ENCODE assay signal across 12 cellular contexts in genomic region chr4:98786866-98787265, GRCh38.
DNase-seq lines count a peak whose midpoint lies in the region; ATAC-seq and TF ChIP-seq lines count a peak whose summit lies in the region.
"Had no signal": no experiment of that assay in that cellular context is flagged by ENCODE, and none has a peak within 500 bp of the region (broad histone marks: within the 10 kb centered on the region; RNA-seq: fewer than 3 reads in every experiment).

No MANE protein-coding gene starts in this region.

- CTCF ChIA-PET in Panc1 (lab: Charles Lee), result no interaction called here

- H3F3A ChIP-seq in smooth muscle cell (ENCODE audit: low read depth), result no peaks in the 10 kb centered on the region

- no peaks in the 10 kb centered on the region for H3K36me3 ChIP-seq in Panc1 (ENCODE audit: control insufficient read depth, insufficient read depth, low read length)
- H3K36me3 ChIP-seq in smooth muscle cell (ENCODE audit: low read depth), result no peaks in the 10 kb centered on the region
- H3K36me3 ChIP-seq: upper lobe of right lung had no signal

- H3K9ac ChIP-seq in smooth muscle cell (ENCODE audit: low read depth), result no peak overlapping the region

- H3K4me3 ChIP-seq in Panc1 (ENCODE audit: low read depth in 2 of 2, low read length in 2 of 2) (no peak overlapping the region), epithelial cell of esophagus (ENCODE audit: low read length) (no peak overlapping the region), smooth muscle cell (no peak overlapping the region)
- H3K4me3 ChIP-seq: upper lobe of right lung had no signal

- TF ChIP-seq CTCF in Panc1 (IDR thresholded peaks at IDR 0.05) (peak; percentile 49), epithelial cell of esophagus (IDR thresholded peaks at IDR 0.05; ENCODE audit: insufficient read depth, low read depth, low read length, missing control alignments) (peak; percentile 8), smooth muscle cell (IDR thresholded peaks at IDR 0.05; ENCODE audit: borderline replicate concordance, insufficient read depth, poor library complexity, severe bottlenecking) (no peak)

- H3K79me2 ChIP-seq in smooth muscle cell (ENCODE audit: low read depth), result no peaks in the 10 kb centered on the region

- no TSS peak for BruUV-seq in Panc1 (replicated peaks; lab: Mats Ljungman, UMichigan)

- in situ Hi-C loops in Panc1 (cut with HindIII; ENCODE audit: low pct_unique_long_range_greater_than_20kb, low sequenced_read_pairs), result no loop called here

- H3K4me1 ChIP-seq in Panc1 (ENCODE audit: control insufficient read depth, insufficient read depth, low read length) (no peaks in the 10 kb centered on the region), smooth muscle cell (ENCODE audit: low read depth) (no peaks in the 10 kb centered on the region)
- H3K4me1 ChIP-seq: upper lobe of right lung had no signal

- H3K9me3 ChIP-seq in Panc1 (ENCODE audit: control insufficient read depth, insufficient read depth, low read depth, low read length), result no peaks in the 10 kb centered on the region
- H3K9me3 ChIP-seq in smooth muscle cell (replicated peaks; ENCODE audit: low read depth), result no peaks in the 10 kb centered on the region
- H3K9me3 ChIP-seq: upper lobe of right lung had no signal

- no peaks in the 10 kb centered on the region for H4K20me1 ChIP-seq in smooth muscle cell (ENCODE audit: low read depth)

- POLR2A ChIA-PET in Panc1 (lab: Charles Lee), result no interaction called here

- peak overlapping the region; percentile 41; the same call in 1 of the 2 replicates for H3K27ac ChIP-seq in Panc1 (ENCODE audit: low read length)
- H3K27ac ChIP-seq in smooth muscle cell (ENCODE audit: low read depth), result no peak overlapping the region
- H3K27ac ChIP-seq: upper lobe of right lung had no signal

- H3K4me2 ChIP-seq in smooth muscle cell, result no peak overlapping the region

- intact Hi-C loops in Panc1 (cut with micrococcal nuclease; ENCODE audit: unreplicated experiment), result no loop called here

- peak overlapping the region; percentile 77 for H2AFZ ChIP-seq in smooth muscle cell (ENCODE audit: low read depth)

- no peak for ATAC-seq in Panc1
- no peak for ATAC-seq in HG03095 (IDR thresholded peaks at IDR 0.05; ENCODE audit: unreplicated experiment)
- ATAC-seq in HG03139 (IDR thresholded peaks at IDR 0.05; ENCODE audit: unreplicated experiment), result no peak
- ATAC-seq: upper lobe of right lung had no signal

- WGBS in smooth muscle cell (ENCODE audit: low lambda C conversion rate), result 69% methylated on average over 6 of the region's 6 CpGs

- DNase-seq in SKM-1 treated with dmso at 0.1 percent for 144 hours (lab: John Stamatoyannopoulos, UW; ENCODE audit: unreplicated experiment) (peak; percentile 25), SKM-1 (lab: John Stamatoyannopoulos, UW; ENCODE audit: unreplicated experiment) (no peak), Panc1 (ENCODE audit: low read depth, low spot score) (no peak), epithelial cell of esophagus (ENCODE audit: low read depth) (peak; percentile 8), smooth muscle cell (lab: John Stamatoyannopoulos, UW; ENCODE audit: unreplicated experiment) (no peak), kidney tubule cell (ENCODE audit: low spot score) (no peak)
- DNase-seq: KG1, midbrain, T-helper 2 cell, upper lobe of right lung had no signal

- H3K27me3 ChIP-seq in Panc1 (ENCODE audit: control insufficient read depth, insufficient read depth, low read length) (no peaks in the 10 kb centered on the region), smooth muscle cell (ENCODE audit: low read depth) (no peaks in the 10 kb centered on the region)
- H3K27me3 ChIP-seq: upper lobe of right lung had no signal

Comparison
In these comparisons a context has a peak if more than half of its experiments do, and no peak if none do; other contexts are left out.
1. DNase-seq: peak in SKM-1 treated with dmso at 0.1 percent for 144 hours (single experiment) and epithelial cell of esophagus (single experiment); none in SKM-1 (single experiment), Panc1 (single experiment), smooth muscle cell (single experiment) and kidney tubule cell (single experiment).